ENCODE assay signal across 22 cellular contexts in the genomic region with DNA sequence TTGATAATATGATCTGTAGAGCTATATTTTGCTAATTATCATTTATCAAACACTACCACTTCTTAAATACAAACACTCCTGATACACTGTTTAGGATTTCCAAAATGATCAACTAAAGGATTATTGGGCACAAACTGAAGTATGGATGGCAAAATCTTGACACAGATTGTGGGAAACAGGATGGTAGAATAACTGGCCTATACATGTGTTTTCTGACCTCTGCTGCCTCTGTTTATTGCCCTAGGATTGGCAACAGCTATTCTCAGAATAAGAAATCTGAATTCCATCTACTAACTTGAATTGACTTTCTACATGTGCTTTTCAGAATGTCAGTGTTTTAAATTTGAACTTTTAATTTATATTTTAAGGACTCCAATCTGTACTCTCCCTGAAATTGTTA.
"Had no signal": no experiment of that assay in that cellular context is flagged by ENCODE, and none has a peak within 500 bp of the region (broad histone marks: within the 10 kb centered on the region; RNA-seq: fewer than 3 reads in every experiment).

No MANE protein-coding gene starts in this region.

- H3K9me3 ChIP-seq: heart left ventricle, lower lobe of right lung, thoracic aorta, uterus had no signal

- H3K27me3 ChIP-seq: brain microvascular endothelial cell, heart left ventricle, neural progenitor cell, uterus had no signal

- H3K36me3 ChIP-seq: brain microvascular endothelial cell, heart left ventricle, lower lobe of right lung, neural progenitor cell, thoracic aorta, uterus had no signal

- H3K9ac ChIP-seq: neural progenitor cell had no signal

- FAIRE-seq: astrocyte had no signal

- H3K27ac Mint-ChIP-seq: neural progenitor cell; stimulated activated naive CD8-positive, alpha-beta T cell treated with anti-CD3 and anti-CD28 coated beads, Interleukin-15, Interleukin-2, amounts not matched to agents 100 ng/mL and 50 ng/mL, for 24 hours; T-helper 2 cell treated with Interferon-gamma antibody and Interleukin-4, amounts not matched to agents 5 μg/mL and 100 μg/mL, for 36 hours had no signal

- H2AFZ ChIP-seq: neural progenitor cell had no signal

- ATAC-seq: left lobe of liver, lower lobe of right lung, T-cell had no signal

- H3K4me2 ChIP-seq: neural progenitor cell had no signal

- H3K9me3 Mint-ChIP-seq: neural progenitor cell; stimulated activated naive CD8-positive, alpha-beta T cell treated with anti-CD3 and anti-CD28 coated beads, Interleukin-15, Interleukin-2, amounts not matched to agents 100 ng/mL and 50 ng/mL, for 24 hours; T-cell; T-helper 2 cell treated with Interferon-gamma antibody and Interleukin-4, amounts not matched to agents 5 μg/mL and 100 μg/mL, for 36 hours had no signal

- H3K27me3 Mint-ChIP-seq: stimulated activated naive CD8-positive, alpha-beta T cell treated with anti-CD3 and anti-CD28 coated beads, Interleukin-15, Interleukin-2, amounts not matched to agents 100 ng/mL and 50 ng/mL, for 24 hours; T-cell had no signal

- H3K36me3 Mint-ChIP-seq: neural progenitor cell, T-cell had no signal

- H3K4me3 ChIP-seq: heart left ventricle, lower lobe of right lung, neural progenitor cell, thoracic aorta, uterus had no signal

- DNase-seq: activated CD4-positive, alpha-beta T cell treated with anti-CD3 and anti-CD28 coated beads for 4 hours; activated CD4-positive, alpha-beta T cell treated with anti-CD3 and anti-CD28 coated beads, Interleukin-2, amount 50 U/mL, for 4 hours; activated CD8-positive, alpha-beta memory T cell treated with anti-CD3 and anti-CD28 coated beads for 24 hours; activated gamma-delta T cell; activated naive CD4-positive, alpha-beta T cell treated with anti-CD3 and anti-CD28 coated beads, Interleukin-2, amount 50 U/mL, for 16 hours; amniotic stem cell; brain microvascular endothelial cell; cortex of kidney; heart left ventricle; kidney glomerular epithelial cell; lower lobe of right lung; right cardiac atrium; stimulated activated CD4-positive, alpha-beta T cell treated with anti-CD3 and anti-CD28 coated beads, Interleukin-2, amount 100 ng/mL, for 48 hours; T-cell; uterus had no signal

- H3K4me3 Mint-ChIP-seq: neural progenitor cell; stimulated activated naive CD8-positive, alpha-beta T cell treated with anti-CD3 and anti-CD28 coated beads, Interleukin-15, Interleukin-2, amounts not matched to agents 100 ng/mL and 50 ng/mL, for 24 hours; T-cell; T-helper 2 cell treated with Interferon-gamma antibody and Interleukin-4, amounts not matched to agents 5 μg/mL and 100 μg/mL, for 36 hours had no signal

- H3K27ac ChIP-seq: brain microvascular endothelial cell, heart left ventricle, lower lobe of right lung, thoracic aorta, uterus, VCaP had no signal
